Comparison of ENCODE assay signal across 1 cellular context in genomic region chr15:78872972-78873795, GRCh38.
TF ChIP-seq lines count a peak whose summit lies in the region.

No MANE protein-coding gene starts in this region.

TF ChIP-seq in GM12878, 131 proteins besides CTCF, POLR2A, EP300 and RAD21 (continued from another document and continues in another):
- no peak for TF ChIP-seq RCOR1 (conservative IDR thresholded peaks at IDR 0.05; ENCODE audit: low read depth, low read length)
- TF ChIP-seq RELB (IDR thresholded peaks at IDR 0.05; ENCODE audit: low read depth), result peak; percentile 29; the same call in 1 of the 2 replicates
- TF ChIP-seq ATF2 (IDR thresholded peaks at IDR 0.05; ENCODE audit: low read length), result no peak
- no peak for TF ChIP-seq MYB (IDR thresholded peaks at IDR 0.05; ENCODE audit: borderline replicate concordance, low read depth, low read length)
- no peak for TF ChIP-seq CHD4 (IDR thresholded peaks at IDR 0.05)
- peak; percentile 86 for TF ChIP-seq NBN (IDR thresholded peaks at IDR 0.05)
- peak; percentile 63 for TF ChIP-seq CBFB (IDR thresholded peaks at IDR 0.05; ENCODE audit: low read depth)
- no peak for TF ChIP-seq SMC3 (IDR thresholded peaks at IDR 0.05; ENCODE audit: borderline replicate concordance, low read length)
- no peak for TF ChIP-seq CUX1 (IDR thresholded peaks at IDR 0.05; ENCODE audit: insufficient replicate concordance, low read depth, low read length)
- no peak for TF ChIP-seq GABPA (IDR thresholded peaks at IDR 0.05; ENCODE audit: low read depth)
- TF ChIP-seq PRDM15 (CRISPR knock-in tag; IDR thresholded peaks at IDR 0.05), result 0 out of 2 replicates have a peak, but pooled peaks have one; percentile 20
- peak; percentile 68; the same call in 1 of the 2 replicates for TF ChIP-seq CREB1 (IDR thresholded peaks at IDR 0.05; ENCODE audit: low read depth)
- TF ChIP-seq HDAC6 (IDR thresholded peaks at IDR 0.05; ENCODE audit: unreplicated experiment), result no peak
- 0 out of 2 replicates have a peak, but pooled peaks have one; percentile 9 for TF ChIP-seq RAD51 (IDR thresholded peaks at IDR 0.05)
- no peak for TF ChIP-seq ZBTB40 (IDR thresholded peaks at IDR 0.05; ENCODE audit: borderline replicate concordance)
- TF ChIP-seq IRF5 (IDR thresholded peaks at IDR 0.05; ENCODE audit: borderline replicate concordance), result no peak
- peak; percentile 55; the same call in 1 of the 2 replicates for TF ChIP-seq BACH1 (IDR thresholded peaks at IDR 0.05; ENCODE audit: borderline replicate concordance)
- TF ChIP-seq YY1 (IDR thresholded peaks at IDR 0.05; ENCODE audit: low read depth, low read length), result peak; percentile 99
- TF ChIP-seq FOXM1 (IDR thresholded peaks at IDR 0.05; ENCODE audit: low read depth, low read length), result no peak
- peak; percentile 42 for TF ChIP-seq IKZF1 (conservative IDR thresholded peaks at IDR 0.05)
- TF ChIP-seq STAT3 (IDR thresholded peaks at IDR 0.05; ENCODE audit: low read depth, low read length), result no peak
- 0 out of 2 replicates have a peak, but pooled peaks have one; percentile 30 for TF ChIP-seq WRNIP1 (IDR thresholded peaks at IDR 0.05; ENCODE audit: borderline replicate concordance, low read depth, low read length)
- peak; percentile 85 for TF ChIP-seq SMARCA5 (IDR thresholded peaks at IDR 0.05)
- no peak for TF ChIP-seq ZBTB11 (CRISPR knock-in tag; IDR thresholded peaks at IDR 0.05)
- TF ChIP-seq ZNF207 (IDR thresholded peaks at IDR 0.05; ENCODE audit: borderline replicate concordance), result no peak
- no peak for TF ChIP-seq NFYA (IDR thresholded peaks at IDR 0.05; ENCODE audit: borderline replicate concordance, low read depth, low read length)
- no peak for TF ChIP-seq ZNF274 (IDR thresholded peaks at IDR 0.05; ENCODE audit: insufficient read depth, insufficient read length)
- no peak; the same call in 1 of the 2 replicates for TF ChIP-seq MXI1 (IDR thresholded peaks at IDR 0.05; ENCODE audit: low read depth, low read length)
- TF ChIP-seq ZSCAN29 (IDR thresholded peaks at IDR 0.05), result 0 out of 2 replicates have a peak, but pooled peaks have one; percentile 38
- no peak for TF ChIP-seq YBX1 (IDR thresholded peaks at IDR 0.05)
- TF ChIP-seq PAX8 (IDR thresholded peaks at IDR 0.05), result no peak
- TF ChIP-seq MAX (IDR thresholded peaks at IDR 0.05; ENCODE audit: low read depth, low read length), result peak; percentile 3; the same call in 1 of the 2 replicates
- no peak for TF ChIP-seq ZNF217 (IDR thresholded peaks at IDR 0.05)
- no peak for TF ChIP-seq KLF5 (IDR thresholded peaks at IDR 0.05; ENCODE audit: partially characterized antibody)
